Comparison of ENCODE assay signal across 9 cellular contexts in genomic region chr2:175181104-175181876, GRCh38. TPM values are rescaled to one million over a fixed set of nuclear protein-coding genes. Genes with fewer than 3 reads are reported as not detected.
DNase-seq lines count a peak whose midpoint lies in the region; ATAC-seq, FAIRE-seq and TF ChIP-seq lines count a peak whose summit lies in the region.
"Had no signal": no experiment of that assay in that cellular context is flagged by ENCODE, and none has a peak within 500 bp of the region (broad histone marks: within the 10 kb centered on the region; RNA-seq: fewer than 3 reads in every experiment).

Gene ATP5MC3 (minus strand): TSS chr2:175181710. CDS start chr2:175181393, 317 bp downstream.

- H3K27ac ChIP-seq in keratinocyte (ENCODE audit: control insufficient read depth, insufficient read depth, low read length): peak within 1 kb of the TSS; percentile 89

- peak within 1 kb of the TSS; percentile 93 for H3K4me2 ChIP-seq in keratinocyte (ENCODE audit: control insufficient read depth, extremely low read depth, insufficient read depth, low read depth, low read length)

- peak within 1 kb of the TSS; percentile 90 for H2AFZ ChIP-seq in keratinocyte (ENCODE audit: control insufficient read depth, low read length)

- TF ChIP-seq CTCF in AG10803 (conservative IDR thresholded peaks at IDR 0.05; ENCODE audit: low read length) (peak; percentile 31; the same call in 1 of the 2 replicates), keratinocyte (optimal IDR thresholded peaks at IDR 0.05 in 1 of 3, IDR thresholded peaks at IDR 0.05 in 1 of 3, conservative IDR thresholded peaks at IDR 0.05 in 1 of 3; ENCODE audit: extremely low read depth in 1 of 3, insufficient read depth in 2 of 3, low read length in 3 of 3) (peak in 2 of 3 experiments; percentile 2 to 52)

- H3K36me3 ChIP-seq in keratinocyte (ENCODE audit: control insufficient read depth in 2 of 2, extremely low read depth in 1 of 2, insufficient read depth in 2 of 2, low read length in 2 of 2): peaks cover 11 to 15% of the 10 kb centered on the region in 2 experiments

- DNase-seq in AG10803 (ENCODE audit: low read depth): peak; percentile 94
- peak; percentile 86 to 95 for DNase-seq in NCI-H446 (lab: John Stamatoyannopoulos, UW)
- peak; percentile 95 for DNase-seq in cerebellar cortex (ENCODE audit: low spot score)
- DNase-seq in keratinocyte (ENCODE audit: low read depth, low spot score): peak; percentile 58
- DNase-seq in stimulated activated CD4-positive, alpha-beta T cell treated with anti-CD3 and anti-CD28 coated beads, Interleukin-15, amount 100 ng/mL, for 1 hour (ENCODE audit: low read depth in 1 of 2, low spot score in 1 of 2): peak; percentile 82 to 85

- no peaks in the 10 kb centered on the region for H3K27me3 ChIP-seq in keratinocyte (ENCODE audit: control insufficient read depth, extremely low read depth, insufficient read depth, low read length)

- no peak for FAIRE-seq in keratinocyte (lab: Jason Lieb, UNC)
- FAIRE-seq: islet of Langerhans had no signal

- H3K79me2 ChIP-seq in keratinocyte (ENCODE audit: control insufficient read depth, insufficient read depth, low read length): peaks cover 34% of the 10 kb centered on the region

- H3K9ac ChIP-seq in keratinocyte (ENCODE audit: control insufficient read depth, extremely low read depth, insufficient read depth, low read length): peak within 1 kb of the TSS; percentile 96

- H4K20me1 ChIP-seq in keratinocyte (ENCODE audit: control insufficient read depth, extremely low read depth, insufficient read depth, low read length): peaks cover 3% of the 10 kb centered on the region

- H3K4me3 ChIP-seq in AG10803 (ENCODE audit: low read length) (peak within 1 kb of the TSS; percentile 88), keratinocyte (ENCODE audit: control insufficient read depth in 2 of 3, extremely low read depth in 1 of 3, insufficient read depth in 2 of 3, low read depth in 1 of 3, low read length in 3 of 3) (peak within 1 kb of the TSS; percentile 94 to 96 (median 95))

- no peaks in the 10 kb centered on the region for H3K9me3 ChIP-seq in keratinocyte (ENCODE audit: control insufficient read depth, low read depth, low read length)

- peaks cover 7% of the 10 kb centered on the region for H3K4me1 ChIP-seq in keratinocyte (ENCODE audit: control insufficient read depth, extremely low read depth, insufficient read depth, low read length)

- dilution Hi-C loops in keratinocyte (cut with MboI; ENCODE audit: extremely low pct_ligation_motif_present, low sequenced_read_pairs): no loop called here

- ATAC-seq in GM19023 (IDR thresholded peaks at IDR 0.05; ENCODE audit: unreplicated experiment): peak; percentile 84
- ATAC-seq in HG03280 (IDR thresholded peaks at IDR 0.05; ENCODE audit: unreplicated experiment): peak; percentile 90
- ATAC-seq in activated CD4-positive, CD25-positive, alpha-beta regulatory T cell treated with anti-CD3 and anti-CD28 coated beads, Interleukin-2, amount 50 U/mL, for 24 hours: peak; percentile 91 to 94

- no peaks in the 10 kb centered on the region for H3K9me1 ChIP-seq in keratinocyte (ENCODE audit: control insufficient read depth, extremely low read depth, insufficient read depth, low read length)

RNA-seq across cellular contexts. Expression of gene ATP5MC3, which starts in this region (rescaled TPM):
- 576 to 933 TPM (median 783 TPM) in 3 replicates for polyA plus RNA-seq in keratinocyte
- 71.8 TPM for polyA plus RNA-seq in keratinocyte (2011; ENCODE audit: low read depth)
- 557 and 765 TPM in 2 replicates for polyA plus RNA-seq in keratinocyte (2011; cell fraction: cytosol; rRNA removed)
- polyA plus RNA-seq in keratinocyte (2011; cell fraction: nucleus; rRNA removed): 306 and 434 TPM in 2 replicates
- polyA plus RNA-seq in keratinocyte (2012; ENCODE audit: low replicate concordance): 274 and 440 TPM in 2 replicates
- polyA minus RNA-seq in keratinocyte: 109 to 258 TPM (median 247 TPM) in 3 replicates
- 260 TPM for polyA minus RNA-seq in keratinocyte (2011; cell fraction: cytosol; rRNA and poly(A)+ RNA removed)
- 43.2 and 61.7 TPM in 2 replicates for polyA minus RNA-seq in keratinocyte (2011; cell fraction: nucleus; rRNA and poly(A)+ RNA removed)

Comparison
In these comparisons a context has a peak if more than half of its experiments do, and no peak if none do; other contexts are left out.
1. Peak in every context shown above with its lines: DNase-seq, ATAC-seq, H3K4me3 ChIP-seq and H3K27ac ChIP-seq.